In the genomic region with DNA sequence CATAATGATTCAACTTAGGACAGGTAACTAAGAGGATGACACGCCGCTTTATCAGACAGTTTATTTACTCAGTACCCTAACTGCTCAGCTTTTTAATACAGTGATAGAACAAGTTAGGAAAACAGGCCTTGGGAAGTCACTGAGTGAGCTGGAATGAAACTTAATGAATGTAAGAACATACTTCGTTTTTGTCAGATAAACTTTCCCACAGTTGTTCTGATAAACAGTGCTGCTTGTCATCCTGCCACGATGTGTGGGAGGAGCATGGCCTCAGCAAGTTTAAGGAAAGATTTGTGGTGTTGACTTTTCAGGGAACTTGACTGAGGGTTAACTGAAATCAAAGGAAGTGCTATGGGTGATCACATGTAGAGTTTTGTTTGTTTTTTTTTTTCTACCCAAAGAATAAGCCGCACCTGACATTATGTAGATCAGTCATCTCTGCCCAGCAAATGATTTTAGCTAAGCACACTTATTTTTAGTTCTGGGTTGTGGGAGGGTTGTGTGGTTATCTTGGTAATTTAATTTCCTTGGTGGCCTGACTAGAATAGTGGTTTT, we compare ENCODE assay signal across 12 cellular contexts. TPM values are rescaled to one million over a fixed set of nuclear protein-coding genes. Genes with fewer than 3 reads are reported as not detected.
DNase-seq lines count a peak whose midpoint lies in the region; ATAC-seq and TF ChIP-seq lines count a peak whose summit lies in the region.
"Had no signal": no experiment of that assay in that cellular context is flagged by ENCODE, and none has a peak within 500 bp of the region (broad histone marks: within the 10 kb centered on the region; RNA-seq: fewer than 3 reads in every experiment).

No MANE protein-coding gene starts in this region.

- POLR2A ChIA-PET in PC-3 (lab: Charles Lee; ENCODE audit: unreplicated experiment) = no interaction called here

- H3K79me2 ChIP-seq in PC-3 (ENCODE audit: low read length) = no peaks in the 10 kb centered on the region

- H3K36me3 Mint-ChIP-seq in dendritic cell treated with granulocyte-macrophage colony-stimulating factor and Interleukin-4, amounts not matched to agents 40 ng/mL and 50 ng/mL, for 4 days (ENCODE audit: low read depth) = no peaks in the 10 kb centered on the region
- H3K36me3 Mint-ChIP-seq in nephron progenitor cell (ENCODE audit: low read depth) (no peaks in the 10 kb centered on the region), immature natural killer cell (no peaks in the 10 kb centered on the region)

- H3K27ac ChIP-seq in PC-3 (ENCODE audit: low read length) = peak overlapping the region; percentile 2

- H3K4me3 Mint-ChIP-seq in dendritic cell treated with granulocyte-macrophage colony-stimulating factor and Interleukin-4, amounts not matched to agents 40 ng/mL and 50 ng/mL, for 4 days = no peak overlapping the region
- no peak overlapping the region for H3K4me3 Mint-ChIP-seq in nephron progenitor cell
- no peak overlapping the region for H3K4me3 Mint-ChIP-seq in immature natural killer cell

- no peaks in the 10 kb centered on the region for H3K9me3 ChIP-seq in PC-3 (ENCODE audit: low read length)

- peaks cover 60% of the 10 kb centered on the region for H3K4me1 Mint-ChIP-seq in dendritic cell treated with granulocyte-macrophage colony-stimulating factor and Interleukin-4, amounts not matched to agents 40 ng/mL and 50 ng/mL, for 4 days (ENCODE audit: low read depth)
- H3K4me1 Mint-ChIP-seq in nephron progenitor cell (peaks cover 41% of the 10 kb centered on the region), immature natural killer cell (peaks cover 0 to 2% of the 10 kb centered on the region in 2 donors)

- H3K4me3 ChIP-seq in PC-3 (ENCODE audit: low read length) = no peak overlapping the region
- H3K4me3 ChIP-seq: lung had no signal

- H3K27ac Mint-ChIP-seq in dendritic cell treated with granulocyte-macrophage colony-stimulating factor and Interleukin-4, amounts not matched to agents 40 ng/mL and 50 ng/mL, for 4 days = peak overlapping the region; percentile 67
- H3K27ac Mint-ChIP-seq in nephron progenitor cell (peak overlapping the region; percentile 65), immature natural killer cell (peak overlapping the region in 1 of 6 donors; percentile 12)

- intact Hi-C loops in PC-3 (cut with micrococcal nuclease) = loop anchor here (1.0 kb wide), 2 partner anchors 57 to 116 kb away; no protein-coding TSS in a partner anchor
- intact Hi-C loops in dendritic cell treated with granulocyte-macrophage colony-stimulating factor and Interleukin-4, amounts not matched to agents 40 ng/mL and 50 ng/mL, for 4 days (cut with micrococcal nuclease) = loop anchor here (1.0 to 2.0 kb wide), 3 partner anchors 56 to 127 kb away; no protein-coding TSS in a partner anchor

- no peak overlapping the region for H3K9ac ChIP-seq in PC-3 (ENCODE audit: low read length)

- H3K36me3 ChIP-seq in PC-3 (ENCODE audit: low read depth, low read length) = no peaks in the 10 kb centered on the region

- H3K4me1 ChIP-seq in PC-3 (ENCODE audit: insufficient read depth, low read length) = peaks cover 18% of the 10 kb centered on the region

- TF ChIP-seq CTCF in PC-3 (conservative IDR thresholded peaks at IDR 0.05; ENCODE audit: low read depth, low read length) = no peak
- no peak for TF ChIP-seq CTCF in nephron progenitor cell (IDR thresholded peaks at IDR 0.05)

- no peaks in the 10 kb centered on the region for H3K9me2 ChIP-seq in PC-3 (replicated peaks; ENCODE audit: low read length)

- in situ Hi-C loops in Caki2 (cut with HindIII; ENCODE audit: low pct_unique_long_range_greater_than_20kb, low sequenced_read_pairs) = no loop called here

- peak overlapping the region; percentile 5 for H2AFZ ChIP-seq in PC-3 (ENCODE audit: low read length)

- H4K20me1 ChIP-seq in PC-3 (ENCODE audit: low read length) = no peaks in the 10 kb centered on the region

- H3F3A ChIP-seq in PC-3 (ENCODE audit: low read length, unreplicated experiment) = no peaks in the 10 kb centered on the region

- H3K27me3 Mint-ChIP-seq in dendritic cell treated with granulocyte-macrophage colony-stimulating factor and Interleukin-4, amounts not matched to agents 40 ng/mL and 50 ng/mL, for 4 days = no peaks in the 10 kb centered on the region
- no peaks in the 10 kb centered on the region for H3K27me3 Mint-ChIP-seq in nephron progenitor cell (ENCODE audit: low read depth, poor library complexity)
- peaks cover 0 to 1% (median 0%) of the 10 kb centered on the region in 3 donors for H3K27me3 Mint-ChIP-seq in immature natural killer cell (ENCODE audit: low read depth in 3 of 3)

- peak; percentile 62 for ATAC-seq in PC-3
- ATAC-seq in HG02852 (IDR thresholded peaks at IDR 0.05; ENCODE audit: unreplicated experiment) = no peak

- H3K9me3 Mint-ChIP-seq in dendritic cell treated with granulocyte-macrophage colony-stimulating factor and Interleukin-4, amounts not matched to agents 40 ng/mL and 50 ng/mL, for 4 days = no peaks in the 10 kb centered on the region
- H3K9me3 Mint-ChIP-seq in nephron progenitor cell (no peaks in the 10 kb centered on the region), immature natural killer cell (no peaks in the 10 kb centered on the region)

- peak overlapping the region; percentile 29 for H3K4me2 ChIP-seq in PC-3 (ENCODE audit: low read length)

- no TSS peak for BruUV-seq in PC-3 (replicated peaks; lab: Mats Ljungman, UMichigan)

- CTCF ChIA-PET in PC-3 (lab: Charles Lee) = interaction anchor here (0.6 to 1.0 kb wide), 4 partner anchors 9 to 426 kb away, joined by 3 to 8 read pairs (median 4); no protein-coding TSS in a partner anchor

- DNase-seq in Caki2 (ENCODE audit: low read depth) = peak; percentile 62
- DNase-seq in PC-3 = peak; percentile 58
- no peak for DNase-seq in nephron progenitor cell
- no peak for DNase-seq in immature natural killer cell
- DNase-seq in NCI-H2029 (lab: John Stamatoyannopoulos, UW) = no peak
- no peak for DNase-seq in medulla oblongata (ENCODE audit: extremely low spot score)
- DNase-seq: Kasumi-1, SIG-M5 had no signal

- H3K27me3 ChIP-seq in PC-3 (ENCODE audit: low read length) = no peaks in the 10 kb centered on the region

RNA-seq across cellular contexts. Expression of gene P2RY14, which starts 5.6 kb away (rescaled TPM):
- not detected in 2 replicates for total RNA-seq in Caki2 (2014; rRNA removed; shearing (Covaris generic); ENCODE audit: low replicate concordance)
- total RNA-seq in PC-3 (2014; rRNA removed) = not detected in 2 replicates
- polyA plus RNA-seq in immature natural killer cell = 1 to 10 TPM; 1.2 to 2.8 (median 1.5) TPM
- total RNA-seq: H1 had no signal
- polyA plus RNA-seq: H1 had no signal

RNA-seq across cellular contexts. Expression of gene GPR87, which starts 32.6 kb away (rescaled TPM):
- total RNA-seq in Caki2 (2014; rRNA removed; shearing (Covaris generic); ENCODE audit: low replicate concordance) = 0.78 TPM in 1 of 2 replicates, not detected in the other
- 13.3 and 14.5 TPM in 2 replicates for total RNA-seq in PC-3 (2014; rRNA removed)
- polyA plus RNA-seq in immature natural killer cell = not detected
- total RNA-seq: H1 had no signal

RNA-seq across cellular contexts. Expression of gene P2RY13, which starts 45.4 kb away (rescaled TPM):
- total RNA-seq in Caki2 (2014; rRNA removed; shearing (Covaris generic); ENCODE audit: low replicate concordance) = not detected in 2 replicates
- not detected in 2 replicates for total RNA-seq in PC-3 (2014; rRNA removed)
- polyA plus RNA-seq in immature natural killer cell = under 1 TPM in 2 of 3 donors, not detected in 1; 0.18 to 0.50 TPM
- total RNA-seq: H1 had no signal
- polyA plus RNA-seq: H1 had no signal

Comparison
In these comparisons a context has a peak if more than half of its experiments do, and no peak if none do; other contexts are left out.
1. DNase-seq: peak in Caki2 (single experiment) and PC-3 (single experiment); none in nephron progenitor cell (single experiment), immature natural killer cell (0 of 3), NCI-H2029 (single experiment) and medulla oblongata (single experiment).